ENCODE assay signal across 7 cellular contexts in genomic region chr3:146326875-146327543, GRCh38.
DNase-seq lines count a peak whose midpoint lies in the region; ATAC-seq and TF ChIP-seq lines count a peak whose summit lies in the region.

No MANE protein-coding gene starts in this region.

- H3K27ac Mint-ChIP-seq in GM23338 = no peak overlapping the region
- H3K27ac Mint-ChIP-seq in activated CD4-positive, alpha-beta T cell treated with anti-CD3 and anti-CD28 coated beads, Interleukin-2, amount 10 ng/mL, durations not matched to agents 24 days and 14 days = no peak overlapping the region

- no peaks in the 10 kb centered on the region for H3K4me1 ChIP-seq in GM23338 (ENCODE audit: insufficient read depth)

- H3K36me3 ChIP-seq in GM23338 (ENCODE audit: insufficient read depth) = no peaks in the 10 kb centered on the region

- intact Hi-C loops in activated CD4-positive, alpha-beta T cell treated with anti-CD3 and anti-CD28 coated beads, Interleukin-2, amount 10 ng/mL, durations not matched to agents 24 days and 14 days (cut with micrococcal nuclease) = loop anchor here (1.0 kb wide), 1 partner anchor 108 kb away; no protein-coding TSS in a partner anchor

- H3K4me3 Mint-ChIP-seq in GM23338 = no peak overlapping the region
- no peak overlapping the region for H3K4me3 Mint-ChIP-seq in activated CD4-positive, alpha-beta T cell treated with anti-CD3 and anti-CD28 coated beads, Interleukin-2, amount 10 ng/mL, durations not matched to agents 24 days and 14 days

- TF ChIP-seq CTCF in GM23338 (conservative IDR thresholded peaks at IDR 0.05; ENCODE audit: low read depth in 2 of 2) = peak; percentile 65 to 74

- no peaks in the 10 kb centered on the region for H3K4me1 Mint-ChIP-seq in GM23338
- no peaks in the 10 kb centered on the region for H3K4me1 Mint-ChIP-seq in activated CD4-positive, alpha-beta T cell treated with anti-CD3 and anti-CD28 coated beads, Interleukin-2, amount 10 ng/mL, durations not matched to agents 24 days and 14 days

- 0 out of 2 replicates have a peak, but pooled peaks cover 6% of the 10 kb centered on the region for H3K9me2 ChIP-seq in GM23338 (ENCODE audit: insufficient read depth)

- H2AFZ ChIP-seq in GM23338 = peak overlapping the region; percentile 12; the same call in 1 of the 2 replicates

- H3K36me3 Mint-ChIP-seq in GM23338 (ENCODE audit: low read depth) = peaks cover 4% of the 10 kb centered on the region; the same call in 1 of the 3 replicates
- no peaks in the 10 kb centered on the region for H3K36me3 Mint-ChIP-seq in activated CD4-positive, alpha-beta T cell treated with anti-CD3 and anti-CD28 coated beads, Interleukin-2, amount 10 ng/mL, durations not matched to agents 24 days and 14 days (ENCODE audit: low read depth)

- peak; percentile 40 for DNase-seq in GM23338 (ENCODE audit: low spot score)
- peak; percentile 12 for DNase-seq in NCI-H774 (lab: John Stamatoyannopoulos, UW)
- DNase-seq in dermis microvascular lymphatic vessel endothelial cell (ENCODE audit: low read depth in 2 of 2) = peak; percentile 69 to 84
- peak; percentile 71 for DNase-seq in myocyte (ENCODE audit: low read depth)
- DNase-seq in effector CD8-positive, alpha-beta T cell (lab: John Stamatoyannopoulos, UW) = no peak
- DNase-seq in activated CD4-positive, alpha-beta T cell treated with anti-CD3 and anti-CD28 coated beads, Interleukin-2, amount 10 ng/mL, durations not matched to agents 24 days and 14 days = no peak
- DNase-seq in activated effector memory CD4-positive, alpha-beta T cell treated with anti-CD3 and anti-CD28 coated beads, Interleukin-2, amount 50 U/mL, for 16 hours = no peak

- no peak overlapping the region for H3K4me3 ChIP-seq in GM23338

- H3K9me3 Mint-ChIP-seq in GM23338 = 0 out of 3 replicates have a peak, but pooled peaks cover 2% of the 10 kb centered on the region
- no peaks in the 10 kb centered on the region for H3K9me3 Mint-ChIP-seq in activated CD4-positive, alpha-beta T cell treated with anti-CD3 and anti-CD28 coated beads, Interleukin-2, amount 10 ng/mL, durations not matched to agents 24 days and 14 days

- H3K79me2 ChIP-seq in GM23338 (replicated peaks; ENCODE audit: insufficient read depth) = no peaks in the 10 kb centered on the region

- H3K27me3 ChIP-seq in GM23338 (ENCODE audit: insufficient read depth) = no peaks in the 10 kb centered on the region

- H3K4me2 ChIP-seq in GM23338 = no peak overlapping the region

- no peak overlapping the region for H3K27ac ChIP-seq in GM23338 (ENCODE audit: low read depth)

- no peaks in the 10 kb centered on the region for H3K27me3 Mint-ChIP-seq in GM23338 (ENCODE audit: insufficient read depth, low read depth, poor library complexity)
- H3K27me3 Mint-ChIP-seq in activated CD4-positive, alpha-beta T cell treated with anti-CD3 and anti-CD28 coated beads, Interleukin-2, amount 10 ng/mL, durations not matched to agents 24 days and 14 days = peaks cover 2% of the 10 kb centered on the region

- H3F3A ChIP-seq in GM23338 (replicated peaks; ENCODE audit: low read depth) = no peaks in the 10 kb centered on the region

- peak; percentile 60 for ATAC-seq in GM23338

- no peaks in the 10 kb centered on the region for H4K20me1 ChIP-seq in GM23338 (replicated peaks; ENCODE audit: insufficient read depth)

TF ChIP-seq in GM23338, 12 proteins besides CTCF, POLR2A, EP300 and RAD21:
- no peak for TF ChIP-seq NANOG (IDR thresholded peaks at IDR 0.05; ENCODE audit: borderline replicate concordance)
- TF ChIP-seq POLR2AphosphoS5 (IDR thresholded peaks at IDR 0.05; ENCODE audit: low read depth) = no peak

Comparison
In these comparisons a context has a peak if more than half of its experiments do, and no peak if none do; other contexts are left out.
1. DNase-seq: peak in GM23338 (single experiment), NCI-H774 (single experiment), dermis microvascular lymphatic vessel endothelial cell (2 of 2) and myocyte (single experiment); none in effector CD8-positive, alpha-beta T cell (single experiment), activated CD4-positive, alpha-beta T cell treated with anti-CD3 and anti-CD28 coated beads, Interleukin-2, amount 10 ng/mL, durations not matched to agents 24 days and 14 days (single experiment) and activated effector memory CD4-positive, alpha-beta T cell treated with anti-CD3 and anti-CD28 coated beads, Interleukin-2, amount 50 U/mL, for 16 hours (single experiment).